ENCODE assay signal across 8 cellular contexts in the genomic region with DNA sequence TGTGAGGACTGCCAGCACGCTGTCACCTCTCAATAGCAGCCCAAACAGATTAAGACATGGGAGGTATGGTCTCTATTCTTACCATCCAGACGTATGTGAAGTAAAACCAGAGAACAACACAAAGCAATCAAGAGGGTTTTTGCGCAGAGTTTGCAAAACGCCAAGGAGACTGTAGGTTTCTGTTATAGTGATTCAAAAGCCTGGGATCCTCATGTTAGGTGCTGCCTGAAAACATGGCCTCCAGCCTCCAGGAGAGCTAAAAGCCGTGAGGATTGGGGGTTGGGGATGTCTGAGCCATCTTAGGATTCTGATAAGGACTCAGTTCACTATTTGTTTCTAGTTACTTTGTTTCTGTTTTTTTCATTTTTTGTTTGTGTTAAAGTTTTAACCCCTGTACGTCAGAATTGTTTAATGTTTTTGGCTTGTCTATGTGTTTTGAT. TPM values are rescaled to one million over a fixed set of nuclear protein-coding genes. Genes with fewer than 3 reads are reported as not detected.
DNase-seq lines count a peak whose midpoint lies in the region; ATAC-seq and TF ChIP-seq lines count a peak whose summit lies in the region.

No MANE protein-coding gene starts in this region.

- H3K27ac ChIP-seq in tibial nerve (peak overlapping the region; percentile 59 to 84 (median 84)), mesendoderm (ENCODE audit: low read depth, low read length) (no peak overlapping the region)

- H3K27me3 ChIP-seq in tibial nerve (no peaks in the 10 kb centered on the region), mesendoderm (ENCODE audit: insufficient read depth, low read length, poor library complexity) (no peaks in the 10 kb centered on the region)

- DNase-seq in DMS79 (lab: John Stamatoyannopoulos, UW) (peak; percentile 35), NCI-H1092 treated with DMSO at 0.1 percent for 48 hours (lab: John Stamatoyannopoulos, UW) (peak; percentile 75), kidney tubule cell (ENCODE audit: low spot score) (peak; percentile 34), tibial nerve (ENCODE audit: low spot score in 2 of 2) (no peak), mesendoderm (no peak)
- DNase-seq in activated T-helper 2 cell treated with anti-CD3 and anti-CD28 coated beads, Interferon-gamma antibody, Interleukin-2, Interleukin-4, amounts not matched to agents 10 μg/mL and 5 μg/mL and 100 μg/mL, durations not matched to agents 14 hours and 24 hours and 36 hours (ENCODE audit: low spot score): no peak

- H3K9me3 Mint-ChIP-seq in activated T-helper 2 cell treated with anti-CD3 and anti-CD28 coated beads, Interferon-gamma antibody, Interleukin-2, Interleukin-4, amounts not matched to agents 10 μg/mL and 5 μg/mL and 100 μg/mL, durations not matched to agents 14 hours and 24 hours and 36 hours: no peaks in the 10 kb centered on the region

- peaks cover 8% of the 10 kb centered on the region for H3K79me2 ChIP-seq in mesendoderm (ENCODE audit: control insufficient read depth, insufficient read depth, low read length)

- WGBS in tibial nerve, 2 donors: 54 to 66% methylated on average over 6 of the region's 6 CpGs
- no CpG with 5 or more reads among the region's 6 CpGs for WGBS in mesendoderm (ENCODE audit: extremely low coverage, insufficient coverage, low lambda C conversion rate)

- no peak overlapping the region for H2BK120ac ChIP-seq in mesendoderm (ENCODE audit: low read depth, low read length)

- H3K79me1 ChIP-seq in mesendoderm (ENCODE audit: low read length): no peaks in the 10 kb centered on the region

- TF ChIP-seq EP300 in tibial nerve (IDR thresholded peaks at IDR 0.05): no peak

- H3K36me3 Mint-ChIP-seq in activated T-helper 2 cell treated with anti-CD3 and anti-CD28 coated beads, Interferon-gamma antibody, Interleukin-2, Interleukin-4, amounts not matched to agents 10 μg/mL and 5 μg/mL and 100 μg/mL, durations not matched to agents 14 hours and 24 hours and 36 hours (ENCODE audit: low read depth): peaks cover 20% of the 10 kb centered on the region

- peaks cover 52% of the 10 kb centered on the region for H3K4me1 Mint-ChIP-seq in activated T-helper 2 cell treated with anti-CD3 and anti-CD28 coated beads, Interferon-gamma antibody, Interleukin-2, Interleukin-4, amounts not matched to agents 10 μg/mL and 5 μg/mL and 100 μg/mL, durations not matched to agents 14 hours and 24 hours and 36 hours (ENCODE audit: low read depth)

- no peak for TF ChIP-seq POLR2A in tibial nerve (IDR thresholded peaks at IDR 0.05)

- peak overlapping the region; percentile 80 for H3K4me3 Mint-ChIP-seq in activated T-helper 2 cell treated with anti-CD3 and anti-CD28 coated beads, Interferon-gamma antibody, Interleukin-2, Interleukin-4, amounts not matched to agents 10 μg/mL and 5 μg/mL and 100 μg/mL, durations not matched to agents 14 hours and 24 hours and 36 hours (ENCODE audit: low read depth)

- no peak overlapping the region for H3K4ac ChIP-seq in mesendoderm (ENCODE audit: low read depth, low read length)

- H4K8ac ChIP-seq in mesendoderm (ENCODE audit: low read depth, low read length): no peak overlapping the region

- H3K56ac ChIP-seq in mesendoderm (ENCODE audit: low read length): no peak overlapping the region

- H3K4me1 ChIP-seq in tibial nerve (peaks cover 0 to 16% (median 4%) of the 10 kb centered on the region in 4 donors), mesendoderm (ENCODE audit: control insufficient read depth, low read depth, low read length) (no peaks in the 10 kb centered on the region)

- no peak overlapping the region for H2BK15ac ChIP-seq in mesendoderm (replicated peaks; ENCODE audit: low read depth)

- H3K36me3 ChIP-seq in tibial nerve (no peaks in the 10 kb centered on the region), mesendoderm (ENCODE audit: control insufficient read depth, insufficient read depth, low read length) (no peaks in the 10 kb centered on the region)

- H3K4me2 ChIP-seq in mesendoderm (ENCODE audit: low read length): no peak overlapping the region

- no peak overlapping the region for H3K18ac ChIP-seq in mesendoderm (ENCODE audit: low read length)

- no peaks in the 10 kb centered on the region for H3K27me3 Mint-ChIP-seq in activated T-helper 2 cell treated with anti-CD3 and anti-CD28 coated beads, Interferon-gamma antibody, Interleukin-2, Interleukin-4, amounts not matched to agents 10 μg/mL and 5 μg/mL and 100 μg/mL, durations not matched to agents 14 hours and 24 hours and 36 hours (ENCODE audit: low read depth)

- H3K4me3 ChIP-seq in tibial nerve (peak overlapping the region; percentile 13 to 60 (median 50)), mesendoderm (ENCODE audit: low read length) (no peak overlapping the region)

- H2BK5ac ChIP-seq in mesendoderm (ENCODE audit: low read length): no peak overlapping the region

- no peak overlapping the region for H4K5ac ChIP-seq in mesendoderm (ENCODE audit: low read length)

- intact Hi-C loops in activated T-helper 2 cell treated with anti-CD3 and anti-CD28 coated beads, Interferon-gamma antibody, Interleukin-2, Interleukin-4, amounts not matched to agents 10 μg/mL and 5 μg/mL and 100 μg/mL, durations not matched to agents 14 hours and 24 hours and 36 hours (cut with micrococcal nuclease): loop anchor here (2.0 to 5.0 kb wide), 2 partner anchors 120 to 295 kb away; no protein-coding TSS in a partner anchor

- H3K9me3 ChIP-seq in tibial nerve: no peaks in the 10 kb centered on the region

- ATAC-seq in GM19324 (IDR thresholded peaks at IDR 0.05; ENCODE audit: low FRiP score, unreplicated experiment) (no peak), HG02798 (IDR thresholded peaks at IDR 0.05; ENCODE audit: poor library complexity, unreplicated experiment) (no peak)

- H3K27ac Mint-ChIP-seq in activated T-helper 2 cell treated with anti-CD3 and anti-CD28 coated beads, Interferon-gamma antibody, Interleukin-2, Interleukin-4, amounts not matched to agents 10 μg/mL and 5 μg/mL and 100 μg/mL, durations not matched to agents 14 hours and 24 hours and 36 hours: peak overlapping the region; percentile 93

- no peak for TF ChIP-seq CTCF in tibial nerve (IDR thresholded peaks at IDR 0.05)

- no peak overlapping the region for H3K23ac ChIP-seq in mesendoderm (ENCODE audit: low read length)

- H2AK5ac ChIP-seq in mesendoderm (ENCODE audit: low read length): no peak overlapping the region

- H3K9ac ChIP-seq in mesendoderm (ENCODE audit: low read length): no peak overlapping the region

RNA-seq across cellular contexts. Expression of a gene that starts 4.2 kb away (rescaled TPM):
- 366 and 387 TPM in 2 replicates for total RNA-seq in activated T-helper 2 cell treated with anti-CD3 and anti-CD28 coated beads, Interferon-gamma antibody, Interleukin-2, Interleukin-4, amounts not matched to agents 10 μg/mL and 5 μg/mL and 100 μg/mL, durations not matched to agents 14 hours and 24 hours and 36 hours
- 10 to 100 TPM; 49.6 to 90.0 (median 63.5) TPM for total RNA-seq in tibial nerve
- 356 TPM for polyA plus RNA-seq in mesendoderm (2013, experiment 1 of 2)
- polyA plus RNA-seq in mesendoderm (2013, experiment 2 of 2): 349 TPM

RNA-seq across cellular contexts. Expression of a gene that starts 52.8 kb away (rescaled TPM):
- 3.3 and 3.9 TPM in 2 replicates for total RNA-seq in activated T-helper 2 cell treated with anti-CD3 and anti-CD28 coated beads, Interferon-gamma antibody, Interleukin-2, Interleukin-4, amounts not matched to agents 10 μg/mL and 5 μg/mL and 100 μg/mL, durations not matched to agents 14 hours and 24 hours and 36 hours
- total RNA-seq in tibial nerve: 1 to 10 TPM; 2.8 to 9.2 (median 5.4) TPM
- polyA plus RNA-seq in mesendoderm (2013, experiment 1 of 2): 0.03 TPM
- polyA plus RNA-seq in mesendoderm (2013, experiment 2 of 2): 0.03 TPM

RNA-seq across cellular contexts. Expression of a gene that starts 53.2 kb away (rescaled TPM):
- total RNA-seq in activated T-helper 2 cell treated with anti-CD3 and anti-CD28 coated beads, Interferon-gamma antibody, Interleukin-2, Interleukin-4, amounts not matched to agents 10 μg/mL and 5 μg/mL and 100 μg/mL, durations not matched to agents 14 hours and 24 hours and 36 hours: 40.9 and 44.1 TPM in 2 replicates
- 10 to 100 TPM; 29.2 to 43.1 (median 33.8) TPM for total RNA-seq in tibial nerve
- polyA plus RNA-seq in mesendoderm (2013, experiment 1 of 2): 28.7 TPM
- polyA plus RNA-seq in mesendoderm (2013, experiment 2 of 2): 28.7 TPM

RNA-seq across cellular contexts. Expression of a gene that starts 58.5 kb away (rescaled TPM):
- 9.2 and 9.4 TPM in 2 replicates for total RNA-seq in activated T-helper 2 cell treated with anti-CD3 and anti-CD28 coated beads, Interferon-gamma antibody, Interleukin-2, Interleukin-4, amounts not matched to agents 10 μg/mL and 5 μg/mL and 100 μg/mL, durations not matched to agents 14 hours and 24 hours and 36 hours
- 10 to 100 TPM in 2 of 4 donors, 1 to 10 TPM in 2; 7.2 to 14.6 (median 9.9) TPM for total RNA-seq in tibial nerve
- polyA plus RNA-seq in mesendoderm (2013, experiment 1 of 2): 3.0 TPM
- 2.8 TPM for polyA plus RNA-seq in mesendoderm (2013, experiment 2 of 2)

Comparison
In these comparisons a context has a peak if more than half of its experiments do, and no peak if none do; other contexts are left out.
1. DNase-seq: peak in DMS79 (single experiment), NCI-H1092 treated with DMSO at 0.1 percent for 48 hours (single experiment) and kidney tubule cell (single experiment); none in activated T-helper 2 cell treated with anti-CD3 and anti-CD28 coated beads, Interferon-gamma antibody, Interleukin-2, Interleukin-4, amounts not matched to agents 10 μg/mL and 5 μg/mL and 100 μg/mL, durations not matched to agents 14 hours and 24 hours and 36 hours (single experiment), tibial nerve (0 of 2) and mesendoderm (single experiment).